ENCODE assay signal across 6 cellular contexts in the genomic region with DNA sequence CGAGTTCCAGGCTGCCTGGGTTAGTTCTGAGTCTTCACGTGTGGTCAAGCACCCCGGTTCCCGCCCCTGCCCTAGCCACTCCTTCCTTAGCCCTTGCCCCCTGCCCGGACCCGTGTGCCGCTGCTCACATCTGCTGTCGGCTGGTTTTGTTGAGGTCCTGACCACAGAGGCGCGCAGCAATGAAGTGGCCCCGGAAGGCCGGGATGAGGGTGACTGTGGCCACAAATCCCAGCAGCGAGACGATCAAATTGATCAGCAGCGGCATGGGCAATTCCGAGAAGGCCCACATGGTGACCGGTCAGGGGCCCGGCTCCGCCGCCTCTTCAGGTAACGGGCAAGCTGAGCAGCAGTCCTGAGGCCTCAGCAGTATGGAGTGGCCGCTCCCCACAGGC. TPM values are rescaled to one million over a fixed set of nuclear protein-coding genes. Genes with fewer than 3 reads are reported as not detected.
DNase-seq lines count a peak whose midpoint lies in the region; ATAC-seq and TF ChIP-seq lines count a peak whose summit lies in the region.

No MANE protein-coding gene starts in this region.

- H3K4me1 Mint-ChIP-seq in WTC11: peaks cover 30% of the 10 kb centered on the region

- H3K36me3 ChIP-seq in DOHH2 (ENCODE audit: control insufficient read depth, low read length): peaks cover 30% of the 10 kb centered on the region
- peaks cover 0 to 21% (median 9%) of the 10 kb centered on the region in 4 donors for H3K36me3 ChIP-seq in right lobe of liver

- peak; percentile 19 for ATAC-seq in HG02610 (IDR thresholded peaks at IDR 0.05; ENCODE audit: unreplicated experiment)
- peak; percentile 43 for ATAC-seq in WTC11
- ATAC-seq in right lobe of liver: peak; percentile 23 to 33 (median 29)

- TF ChIP-seq CTCF in DOHH2 (IDR thresholded peaks at IDR 0.05; ENCODE audit: low read depth, low read length, poor library complexity, severe bottlenecking) (no peak), WTC11 (IDR thresholded peaks at IDR 0.05) (no peak), right lobe of liver (IDR thresholded peaks at IDR 0.05) (no peak)

- H3K36me3 Mint-ChIP-seq in WTC11: peaks cover 27% of the 10 kb centered on the region

- H3K9me3 ChIP-seq in DOHH2 (ENCODE audit: control insufficient read depth, insufficient read depth, low read length) (no peaks in the 10 kb centered on the region), right lobe of liver (no peaks in the 10 kb centered on the region)

- peak overlapping the region; percentile 75 for H3K27ac ChIP-seq in DOHH2 (ENCODE audit: low read depth, low read length)
- peak overlapping the region; percentile 75 to 88 (median 77) for H3K27ac ChIP-seq in right lobe of liver

- H3K79me2 ChIP-seq in DOHH2 (ENCODE audit: control insufficient read depth, low read length): peaks cover 55% of the 10 kb centered on the region

- intact Hi-C loops in right lobe of liver (cut with DNase I): no loop called here

- no peaks in the 10 kb centered on the region for H4K20me1 ChIP-seq in DOHH2 (ENCODE audit: control insufficient read depth, insufficient read depth, low read depth, low read length)

- DNase-seq in WTC11 (ENCODE audit: low spot score): peak; percentile 61
- no peak for DNase-seq in right lobe of liver
- DNase-seq in T-helper 9 cell: no peak
- DNase-seq in AG08395 (ENCODE audit: low spot score): no peak

- H3K27me3 ChIP-seq in DOHH2 (ENCODE audit: control insufficient read depth, low read length): no peaks in the 10 kb centered on the region
- no peaks in the 10 kb centered on the region for H3K27me3 ChIP-seq in right lobe of liver

- H3K4me1 ChIP-seq in DOHH2 (ENCODE audit: control insufficient read depth, low read length): peaks cover 72% of the 10 kb centered on the region
- peaks cover 0 to 7% (median 3%) of the 10 kb centered on the region in 4 donors for H3K4me1 ChIP-seq in right lobe of liver

- H3K9me3 Mint-ChIP-seq in WTC11: no peaks in the 10 kb centered on the region

- POLR2A ChIA-PET in WTC11 (lab: Charles Lee): interaction anchor here (0.6 to 1.9 kb wide), 12 partner anchors 9 to 309 kb away, joined by 3 to 19 read pairs (median 3); a partner anchor contains a TSS

- H3K27ac Mint-ChIP-seq in WTC11: peak overlapping the region; percentile 100

- CTCF ChIA-PET in WTC11 (lab: Charles Lee): interaction anchor here (1.0 to 1.9 kb wide), 15 partner anchors 9 to 238 kb away, joined by 3 to 15 read pairs (median 7); a partner anchor contains a TSS

- peaks cover 20% of the 10 kb centered on the region for H3F3A ChIP-seq in DOHH2 (ENCODE audit: control insufficient read depth, insufficient read depth)

- H3K9me2 ChIP-seq in DOHH2 (replicated peaks; ENCODE audit: control insufficient read depth, low read length): no peaks in the 10 kb centered on the region

- 0% methylated on average over 14 of the region's 22 CpGs for WGBS in right lobe of liver (ENCODE audit: insufficient coverage, low coverage, low lambda C conversion rate, missing lambda C conversion rate)

- H3K27me3 Mint-ChIP-seq in WTC11 (ENCODE audit: low read depth): no peaks in the 10 kb centered on the region; the same call in 1 of the 2 replicates

- no peak for TF ChIP-seq POLR2A in right lobe of liver (IDR thresholded peaks at IDR 0.05)

- peak overlapping the region; percentile 94 for H3K4me2 ChIP-seq in DOHH2 (ENCODE audit: low read length)

- H3K4me3 ChIP-seq in DOHH2 (ENCODE audit: low read length): peak overlapping the region; percentile 83
- peak overlapping the region; percentile 73 to 95 (median 88) for H3K4me3 ChIP-seq in right lobe of liver

- H3K4me3 Mint-ChIP-seq in WTC11: peak overlapping the region; percentile 92

TF ChIP-seq in WTC11, 78 proteins besides CTCF, POLR2A, EP300 and RAD21:
- TF ChIP-seq FOXK1 (CRISPR knock-in tag; IDR thresholded peaks at IDR 0.05) (peak; percentile 51; the same call in 1 of the 2 replicates), CREM (CRISPR knock-in tag; IDR thresholded peaks at IDR 0.05) (no peak), HMGA2 (CRISPR knock-in tag; IDR thresholded peaks at IDR 0.05) (no peak)
- TF ChIP-seq, protein P1, sequence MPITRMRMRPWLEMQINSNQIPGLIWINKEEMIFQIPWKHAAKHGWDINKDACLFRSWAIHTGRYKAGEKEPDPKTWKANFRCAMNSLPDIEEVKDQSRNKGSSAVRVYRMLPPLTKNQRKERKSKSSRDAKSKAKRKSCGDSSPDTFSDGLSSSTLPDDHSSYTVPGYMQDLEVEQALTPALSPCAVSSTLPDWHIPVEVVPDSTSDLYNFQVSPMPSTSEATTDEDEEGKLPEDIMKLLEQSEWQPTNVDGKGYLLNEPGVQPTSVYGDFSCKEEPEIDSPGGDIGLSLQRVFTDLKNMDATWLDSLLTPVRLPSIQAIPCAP (CRISPR knock-in tag; IDR thresholded peaks at IDR 0.05): 0 out of 2 replicates have a peak, but pooled peaks have one; percentile 23
- TF ChIP-seq, protein P2, sequence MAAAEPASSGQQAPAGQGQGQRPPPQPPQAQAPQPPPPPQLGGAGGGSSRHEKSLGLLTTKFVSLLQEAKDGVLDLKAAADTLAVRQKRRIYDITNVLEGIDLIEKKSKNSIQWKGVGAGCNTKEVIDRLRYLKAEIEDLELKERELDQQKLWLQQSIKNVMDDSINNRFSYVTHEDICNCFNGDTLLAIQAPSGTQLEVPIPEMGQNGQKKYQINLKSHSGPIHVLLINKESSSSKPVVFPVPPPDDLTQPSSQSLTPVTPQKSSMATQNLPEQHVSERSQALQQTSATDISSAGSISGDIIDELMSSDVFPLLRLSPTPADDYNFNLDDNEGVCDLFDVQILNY (CRISPR knock-in tag; IDR thresholded peaks at IDR 0.05): 0 out of 2 replicates have a peak, but pooled peaks have one; percentile 38

RNA-seq across cellular contexts. Expression of a gene that starts 0.3 kb away (rescaled TPM):
- total RNA-seq in WTC11 (2021): 59.6 to 64.6 TPM (median 63.5 TPM) in 3 replicates
- 10 to 100 TPM; 29.8 to 55.5 (median 41.6) TPM for total RNA-seq in right lobe of liver

RNA-seq across cellular contexts. Expression of a gene that starts 5.8 kb away (rescaled TPM):
- total RNA-seq in WTC11 (2021) (3.4 to 6.4 TPM (median 4.4 TPM) in 3 replicates), right lobe of liver (1 to 10 TPM; 5.4 to 9.7 (median 6.5) TPM)

RNA-seq across cellular contexts. Expression of a gene that starts 16.7 kb away (rescaled TPM):
- 55.4 to 64.4 TPM (median 62.3 TPM) in 3 replicates for total RNA-seq in WTC11 (2021)
- total RNA-seq in right lobe of liver: 10 to 100 TPM; 11.3 to 35.3 (median 14.6) TPM

RNA-seq across cellular contexts. Expression of a gene that starts 20.0 kb away (rescaled TPM):
- total RNA-seq in WTC11 (2021) (34.0 to 37.1 TPM (median 35.4 TPM) in 3 replicates), right lobe of liver (10 to 100 TPM in 4 of 6 experiments, 1 to 10 TPM in 2; 6.4 to 13.6 (median 10.7) TPM)

RNA-seq across cellular contexts. Expression of a gene that starts 33.7 kb away (rescaled TPM):
- 17.2 to 20.2 TPM (median 18.4 TPM) in 3 replicates for total RNA-seq in WTC11 (2021)
- 10 to 100 TPM in 4 of 6 experiments, 1 to 10 TPM in 2; 8.5 to 18.3 (median 11.3) TPM for total RNA-seq in right lobe of liver
